ENCODE assay signal across 18 cellular contexts in the genomic region with DNA sequence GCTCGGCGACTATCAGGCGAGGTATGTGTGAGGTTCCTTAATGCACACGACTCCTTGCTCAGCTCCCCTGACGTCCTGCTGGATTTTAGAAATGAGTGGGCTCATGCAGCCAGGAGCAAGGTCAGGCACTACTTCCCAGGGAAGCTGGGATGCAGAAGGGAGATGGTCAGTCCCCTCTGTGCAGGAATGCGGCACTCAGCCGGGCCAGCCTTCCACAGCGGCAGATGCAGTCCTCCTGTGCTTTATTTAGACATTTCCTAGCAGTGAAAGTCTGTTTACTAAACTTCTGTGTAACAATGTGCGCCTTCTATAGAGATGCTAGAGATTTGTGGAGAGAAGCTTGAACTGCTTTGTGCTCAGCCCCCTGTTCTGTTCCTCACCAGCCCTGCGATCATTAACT.
DNase-seq lines count a peak whose midpoint lies in the region; ATAC-seq and TF ChIP-seq lines count a peak whose summit lies in the region.
"Had no signal": no experiment of that assay in that cellular context is flagged by ENCODE, and none has a peak within 500 bp of the region (broad histone marks: within the 10 kb centered on the region; RNA-seq: fewer than 3 reads in every experiment).

No MANE protein-coding gene starts in this region.

- ATAC-seq in Right ventricle myocardium inferior (peak; percentile 26), GM23338 (no peak)
- ATAC-seq in stimulated activated effector memory CD8-positive, alpha-beta T cell treated with anti-CD3 and anti-CD28 coated beads, Interleukin-12 subunit alpha, Interleukin-12 subunit beta, amount 100 ng/mL, for 72 hours = no peak
- ATAC-seq: CD8-positive, alpha-beta T cell; HCT116 had no signal

- H3K4me3 ChIP-seq in right atrium auricular region (no peak overlapping the region), GM23338 (no peak overlapping the region)
- H3K4me3 ChIP-seq: BLaER1 had no signal

- H3K27ac ChIP-seq in right atrium auricular region (no peak overlapping the region), GM23338 (ENCODE audit: low read depth) (peak overlapping the region; percentile 2; the same call in 1 of the 2 replicates)
- H3K27ac ChIP-seq: 22Rv1, BLaER1, C4-2B had no signal

- no peak overlapping the region for H3K4me3 Mint-ChIP-seq in GM23338
- H3K4me3 Mint-ChIP-seq in nephron = no peak overlapping the region
- H3K4me3 Mint-ChIP-seq in stimulated activated effector memory CD8-positive, alpha-beta T cell treated with anti-CD3 and anti-CD28 coated beads, Interleukin-12 subunit alpha, Interleukin-12 subunit beta, amount 100 ng/mL, for 72 hours = no peak overlapping the region
- H3K4me3 Mint-ChIP-seq: B cell; CD4-positive, CD25-positive, alpha-beta regulatory T cell; CD8-positive, alpha-beta T cell; H9 had no signal

- no peaks in the 10 kb centered on the region for H3K79me2 ChIP-seq in GM23338 (replicated peaks; ENCODE audit: insufficient read depth)

- H3K9me3 Mint-ChIP-seq in GM23338 (peaks cover 2% of the 10 kb centered on the region; the same call in 1 of the 3 replicates), nephron (no peaks in the 10 kb centered on the region)
- H3K9me3 Mint-ChIP-seq in stimulated activated effector memory CD8-positive, alpha-beta T cell treated with anti-CD3 and anti-CD28 coated beads, Interleukin-12 subunit alpha, Interleukin-12 subunit beta, amount 100 ng/mL, for 72 hours = no peaks in the 10 kb centered on the region
- H3K9me3 Mint-ChIP-seq: CD8-positive, alpha-beta T cell; H9 had no signal

- H3K36me3 ChIP-seq in right atrium auricular region (peaks cover 15% of the 10 kb centered on the region), GM23338 (ENCODE audit: insufficient read depth) (no peaks in the 10 kb centered on the region)
- H3K36me3 ChIP-seq: BLaER1 had no signal

- H4K20me1 ChIP-seq in GM23338 (replicated peaks; ENCODE audit: insufficient read depth) = no peaks in the 10 kb centered on the region
- H4K20me1 ChIP-seq: BLaER1 had no signal

- in situ Hi-C loops in KBM-7 (cut with MboI; ENCODE audit: low pct_unique_long_range_greater_than_20kb, low sequenced_read_pairs) = loop anchor here (25.0 kb wide), 1 partner anchor 607 kb away; no protein-coding TSS in a partner anchor

- H3K4me1 ChIP-seq in right atrium auricular region (peaks cover 0 to 20% of the 10 kb centered on the region in 2 donors), GM23338 (ENCODE audit: insufficient read depth) (peaks cover 19% of the 10 kb centered on the region)
- H3K4me1 ChIP-seq: Caco-2 had no signal

- TF ChIP-seq CTCF in right atrium auricular region (IDR thresholded peaks at IDR 0.05) (no peak), GM23338 (conservative IDR thresholded peaks at IDR 0.05; ENCODE audit: low read depth in 2 of 2) (no peak), nephron (IDR thresholded peaks at IDR 0.05; ENCODE audit: unreplicated experiment in 3 of 3) (no peak)

- H3K27me3 ChIP-seq in right atrium auricular region (no peaks in the 10 kb centered on the region), GM23338 (ENCODE audit: insufficient read depth) (no peaks in the 10 kb centered on the region)
- H3K27me3 ChIP-seq: BLaER1 had no signal

- no peak overlapping the region for H2AFZ ChIP-seq in GM23338

- H3K27ac Mint-ChIP-seq in GM23338 = peak overlapping the region; percentile 21
- peak overlapping the region; percentile 9 to 40 (median 36) for H3K27ac Mint-ChIP-seq in nephron
- H3K27ac Mint-ChIP-seq in stimulated activated effector memory CD8-positive, alpha-beta T cell treated with anti-CD3 and anti-CD28 coated beads, Interleukin-12 subunit alpha, Interleukin-12 subunit beta, amount 100 ng/mL, for 72 hours = peak overlapping the region; percentile 38
- H3K27ac Mint-ChIP-seq: B cell; CD8-positive, alpha-beta T cell had no signal

- H3K9me2 ChIP-seq in GM23338 (ENCODE audit: insufficient read depth) = no peaks in the 10 kb centered on the region

- no peaks in the 10 kb centered on the region for H3F3A ChIP-seq in GM23338 (replicated peaks; ENCODE audit: low read depth)

- H3K27me3 Mint-ChIP-seq in GM23338 (ENCODE audit: insufficient read depth, low read depth, poor library complexity) = peaks cover 14% of the 10 kb centered on the region
- peaks cover 41% of the 10 kb centered on the region for H3K27me3 Mint-ChIP-seq in nephron (ENCODE audit: low read depth)
- H3K27me3 Mint-ChIP-seq: B cell; CD4-positive, CD25-positive, alpha-beta regulatory T cell had no signal

- no peaks in the 10 kb centered on the region for H3K9me3 ChIP-seq in right atrium auricular region
- H3K9me3 ChIP-seq: BLaER1, Caco-2 had no signal

- no peak overlapping the region for H3K4me2 ChIP-seq in GM23338
- H3K4me2 ChIP-seq: BLaER1 had no signal

- peaks cover 8% of the 10 kb centered on the region; the same call in 1 of the 3 replicates for H3K36me3 Mint-ChIP-seq in GM23338 (ENCODE audit: low read depth)
- no peaks in the 10 kb centered on the region for H3K36me3 Mint-ChIP-seq in nephron (ENCODE audit: low read depth)
- H3K36me3 Mint-ChIP-seq in stimulated activated effector memory CD8-positive, alpha-beta T cell treated with anti-CD3 and anti-CD28 coated beads, Interleukin-12 subunit alpha, Interleukin-12 subunit beta, amount 100 ng/mL, for 72 hours = no peaks in the 10 kb centered on the region

- H3K4me1 Mint-ChIP-seq in GM23338 (peaks cover 48% of the 10 kb centered on the region), nephron (peaks cover 54% of the 10 kb centered on the region)
- peaks cover 26% of the 10 kb centered on the region for H3K4me1 Mint-ChIP-seq in stimulated activated effector memory CD8-positive, alpha-beta T cell treated with anti-CD3 and anti-CD28 coated beads, Interleukin-12 subunit alpha, Interleukin-12 subunit beta, amount 100 ng/mL, for 72 hours

- intact Hi-C loops in Right ventricle myocardium inferior (cut with DNase I) = no loop called here

- DNase-seq in Right ventricle myocardium inferior (ENCODE audit: missing footprints) = no peak
- no peak for DNase-seq in right atrium auricular region (ENCODE audit: low spot score)
- DNase-seq in GM23338 (ENCODE audit: low spot score) = no peak
- DNase-seq in stimulated activated effector memory CD8-positive, alpha-beta T cell treated with anti-CD3 and anti-CD28 coated beads, Interleukin-12 subunit alpha, Interleukin-12 subunit beta, amount 100 ng/mL, for 72 hours (ENCODE audit: low spot score in 2 of 2) = no peak
- DNase-seq in medulla oblongata (ENCODE audit: extremely low spot score) = no peak
- no peak for DNase-seq in KBM-7
- DNase-seq: Caco-2; CD4-positive, CD25-positive, alpha-beta regulatory T cell; CD8-positive, alpha-beta T cell; DMS153; DND-41; H9 had no signal

TF ChIP-seq in GM23338, 12 proteins besides CTCF, POLR2A, EP300 and RAD21 (continues in another document):
- TF ChIP-seq ZNF331 (CRISPR knock-in tag; IDR thresholded peaks at IDR 0.05; ENCODE audit: low read depth) (no peak), STAT1 (IDR thresholded peaks at IDR 0.05; ENCODE audit: unreplicated experiment) (no peak), CREB1 (CRISPR knock-in tag; IDR thresholded peaks at IDR 0.05; ENCODE audit: low read depth) (no peak), ZNF114 (CRISPR knock-in tag; IDR thresholded peaks at IDR 0.05) (no peak), JUNB (IDR thresholded peaks at IDR 0.05; ENCODE audit: unreplicated experiment) (no peak)
- TF ChIP-seq, protein P1, sequence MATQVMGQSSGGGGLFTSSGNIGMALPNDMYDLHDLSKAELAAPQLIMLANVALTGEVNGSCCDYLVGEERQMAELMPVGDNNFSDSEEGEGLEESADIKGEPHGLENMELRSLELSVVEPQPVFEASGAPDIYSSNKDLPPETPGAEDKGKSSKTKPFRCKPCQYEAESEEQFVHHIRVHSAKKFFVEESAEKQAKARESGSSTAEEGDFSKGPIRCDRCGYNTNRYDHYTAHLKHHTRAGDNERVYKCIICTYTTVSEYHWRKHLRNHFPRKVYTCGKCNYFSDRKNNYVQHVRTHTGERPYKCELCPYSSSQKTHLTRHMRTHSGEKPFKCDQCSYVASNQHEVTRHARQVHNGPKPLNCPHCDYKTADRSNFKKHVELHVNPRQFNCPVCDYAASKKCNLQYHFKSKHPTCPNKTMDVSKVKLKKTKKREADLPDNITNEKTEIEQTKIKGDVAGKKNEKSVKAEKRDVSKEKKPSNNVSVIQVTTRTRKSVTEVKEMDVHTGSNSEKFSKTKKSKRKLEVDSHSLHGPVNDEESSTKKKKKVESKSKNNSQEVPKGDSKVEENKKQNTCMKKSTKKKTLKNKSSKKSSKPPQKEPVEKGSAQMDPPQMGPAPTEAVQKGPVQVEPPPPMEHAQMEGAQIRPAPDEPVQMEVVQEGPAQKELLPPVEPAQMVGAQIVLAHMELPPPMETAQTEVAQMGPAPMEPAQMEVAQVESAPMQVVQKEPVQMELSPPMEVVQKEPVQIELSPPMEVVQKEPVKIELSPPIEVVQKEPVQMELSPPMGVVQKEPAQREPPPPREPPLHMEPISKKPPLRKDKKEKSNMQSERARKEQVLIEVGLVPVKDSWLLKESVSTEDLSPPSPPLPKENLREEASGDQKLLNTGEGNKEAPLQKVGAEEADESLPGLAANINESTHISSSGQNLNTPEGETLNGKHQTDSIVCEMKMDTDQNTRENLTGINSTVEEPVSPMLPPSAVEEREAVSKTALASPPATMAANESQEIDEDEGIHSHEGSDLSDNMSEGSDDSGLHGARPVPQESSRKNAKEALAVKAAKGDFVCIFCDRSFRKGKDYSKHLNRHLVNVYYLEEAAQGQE (IDR thresholded peaks at IDR 0.05; ENCODE audit: unreplicated experiment) = no peak
- TF ChIP-seq, protein P2, sequence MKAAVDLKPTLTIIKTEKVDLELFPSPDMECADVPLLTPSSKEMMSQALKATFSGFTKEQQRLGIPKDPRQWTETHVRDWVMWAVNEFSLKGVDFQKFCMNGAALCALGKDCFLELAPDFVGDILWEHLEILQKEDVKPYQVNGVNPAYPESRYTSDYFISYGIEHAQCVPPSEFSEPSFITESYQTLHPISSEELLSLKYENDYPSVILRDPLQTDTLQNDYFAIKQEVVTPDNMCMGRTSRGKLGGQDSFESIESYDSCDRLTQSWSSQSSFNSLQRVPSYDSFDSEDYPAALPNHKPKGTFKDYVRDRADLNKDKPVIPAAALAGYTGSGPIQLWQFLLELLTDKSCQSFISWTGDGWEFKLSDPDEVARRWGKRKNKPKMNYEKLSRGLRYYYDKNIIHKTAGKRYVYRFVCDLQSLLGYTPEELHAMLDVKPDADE (IDR thresholded peaks at IDR 0.05) = no peak
